ENCODE assay signal across 1 cellular context in genomic region chr3:194512895-194513601, GRCh38.
A peak's percentile ranks its signal among the peaks of the same experiment; 100 is the strongest.
TF ChIP-seq lines count a peak whose summit lies in the region.

No MANE protein-coding gene starts in this region.

TF ChIP-seq in HepG2, 621 proteins besides CTCF, POLR2A, EP300 and RAD21 (continued from another document and continues in another):
- TF ChIP-seq ZNF350 (CRISPR knock-in tag; IDR thresholded peaks at IDR 0.05; ENCODE audit: borderline replicate concordance, low read depth) (0 out of 2 replicates have a peak, but pooled peaks have one; percentile 40), ZNF564 (CRISPR knock-in tag; IDR thresholded peaks at IDR 0.05) (0 out of 2 replicates have a peak, but pooled peaks have one; percentile 25), ZNF703 (CRISPR knock-in tag; IDR thresholded peaks at IDR 0.05; ENCODE audit: borderline replicate concordance) (no peak), KLF13 (CRISPR knock-in tag; IDR thresholded peaks at IDR 0.05) (no peak), MAFG (CRISPR knock-in tag; IDR thresholded peaks at IDR 0.05) (no peak), GPN1 (CRISPR knock-in tag; IDR thresholded peaks at IDR 0.05; ENCODE audit: borderline replicate concordance) (no peak), KDM5B (CRISPR knock-in tag; IDR thresholded peaks at IDR 0.05; ENCODE audit: borderline replicate concordance) (no peak), MYPOP (CRISPR knock-in tag; IDR thresholded peaks at IDR 0.05) (0 out of 2 replicates have a peak, but pooled peaks have one; percentile 30), ARID5B (CRISPR knock-in tag; IDR thresholded peaks at IDR 0.05) (peak; percentile 68; the same call in 1 of the 2 replicates), ZNF737 (CRISPR knock-in tag; IDR thresholded peaks at IDR 0.05; ENCODE audit: borderline replicate concordance) (no peak), PHF21A (CRISPR knock-in tag; IDR thresholded peaks at IDR 0.05) (peak; percentile 65; the same call in 1 of the 2 replicates), ZNF501 (CRISPR knock-in tag; IDR thresholded peaks at IDR 0.05) (no peak), IRF2 (CRISPR knock-in tag; IDR thresholded peaks at IDR 0.05) (peak; percentile 53; the same call in 1 of the 2 replicates), SIN3A (IDR thresholded peaks at IDR 0.05; ENCODE audit: borderline replicate concordance, low read depth, low read length) (no peak), XBP1 (CRISPR knock-in tag; IDR thresholded peaks at IDR 0.05) (no peak), FOSL2 (CRISPR knock-in tag; IDR thresholded peaks at IDR 0.05) (peak; percentile 31; the same call in 1 of the 2 replicates), ZNF883 (CRISPR knock-in tag; IDR thresholded peaks at IDR 0.05; ENCODE audit: not compliant biosample characterization) (no peak), TEAD3 (CRISPR knock-in tag; optimal IDR thresholded peaks at IDR 0.05; ENCODE audit: borderline replicate concordance) (peak; percentile 28), ZFAT (CRISPR knock-in tag; conservative IDR thresholded peaks at IDR 0.05) (no peak), ZEB1 (IDR thresholded peaks at IDR 0.05; ENCODE audit: insufficient replicate concordance, low read depth) (peak; percentile 100), FOXP1 (IDR thresholded peaks at IDR 0.05) (no peak), FOXP1 (CRISPR knock-in tag; IDR thresholded peaks at IDR 0.05) (peak; percentile 54; the same call in 1 of the 2 replicates), SOX13 (IDR thresholded peaks at IDR 0.05) (no peak), SOX13 (CRISPR knock-in tag; conservative IDR thresholded peaks at IDR 0.05 in 1 of 2, IDR thresholded peaks at IDR 0.05 in 1 of 2) (peak in 1 of 2 experiments; percentile 88; a peak in 2 of 4 replicates), RBAK (CRISPR knock-in tag; IDR thresholded peaks at IDR 0.05) (no peak), ZNF552 (CRISPR knock-in tag; IDR thresholded peaks at IDR 0.05; ENCODE audit: borderline replicate concordance) (no peak), RARA (CRISPR knock-in tag; IDR thresholded peaks at IDR 0.05) (peak; percentile 89), RXRA (CRISPR knock-in tag; IDR thresholded peaks at IDR 0.05) (peak; percentile 96), ZNF878 (CRISPR knock-in tag; IDR thresholded peaks at IDR 0.05) (peak; percentile 45; the same call in 1 of the 2 replicates), ZNF362 (CRISPR knock-in tag; IDR thresholded peaks at IDR 0.05; ENCODE audit: borderline replicate concordance) (no peak)
- TF ChIP-seq, protein P1, sequence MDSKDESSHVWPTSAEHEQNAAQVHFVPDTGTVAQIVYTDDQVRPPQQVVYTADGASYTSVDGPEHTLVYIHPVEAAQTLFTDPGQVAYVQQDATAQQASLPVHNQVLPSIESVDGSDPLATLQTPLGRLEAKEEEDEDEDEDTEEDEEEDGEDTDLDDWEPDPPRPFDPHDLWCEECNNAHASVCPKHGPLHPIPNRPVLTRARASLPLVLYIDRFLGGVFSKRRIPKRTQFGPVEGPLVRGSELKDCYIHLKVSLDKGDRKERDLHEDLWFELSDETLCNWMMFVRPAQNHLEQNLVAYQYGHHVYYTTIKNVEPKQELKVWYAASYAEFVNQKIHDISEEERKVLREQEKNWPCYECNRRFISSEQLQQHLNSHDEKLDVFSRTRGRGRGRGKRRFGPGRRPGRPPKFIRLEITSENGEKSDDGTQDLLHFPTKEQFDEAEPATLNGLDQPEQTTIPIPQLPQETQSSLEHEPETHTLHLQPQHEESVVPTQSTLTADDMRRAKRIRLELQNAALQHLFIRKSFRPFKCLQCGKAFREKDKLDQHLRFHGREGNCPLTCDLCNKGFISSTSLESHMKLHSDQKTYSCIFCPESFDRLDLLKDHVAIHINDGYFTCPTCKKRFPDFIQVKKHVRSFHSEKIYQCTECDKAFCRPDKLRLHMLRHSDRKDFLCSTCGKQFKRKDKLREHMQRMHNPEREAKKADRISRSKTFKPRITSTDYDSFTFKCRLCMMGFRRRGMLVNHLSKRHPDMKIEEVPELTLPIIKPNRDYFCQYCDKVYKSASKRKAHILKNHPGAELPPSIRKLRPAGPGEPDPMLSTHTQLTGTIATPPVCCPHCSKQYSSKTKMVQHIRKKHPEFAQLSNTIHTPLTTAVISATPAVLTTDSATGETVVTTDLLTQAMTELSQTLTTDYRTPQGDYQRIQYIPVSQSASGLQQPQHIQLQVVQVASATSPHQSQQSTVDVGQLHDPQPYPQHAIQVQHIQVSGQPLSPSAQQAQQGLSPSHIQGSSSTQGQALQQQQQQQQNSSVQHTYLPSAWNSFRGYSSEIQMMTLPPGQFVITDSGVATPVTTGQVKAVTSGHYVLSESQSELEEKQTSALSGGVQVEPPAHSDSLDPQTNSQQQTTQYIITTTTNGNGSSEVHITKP (CRISPR knock-in tag; IDR thresholded peaks at IDR 0.05; ENCODE audit: low read depth): peak; percentile 90; the same call in 1 of the 2 replicates
- TF ChIP-seq, protein P2, sequence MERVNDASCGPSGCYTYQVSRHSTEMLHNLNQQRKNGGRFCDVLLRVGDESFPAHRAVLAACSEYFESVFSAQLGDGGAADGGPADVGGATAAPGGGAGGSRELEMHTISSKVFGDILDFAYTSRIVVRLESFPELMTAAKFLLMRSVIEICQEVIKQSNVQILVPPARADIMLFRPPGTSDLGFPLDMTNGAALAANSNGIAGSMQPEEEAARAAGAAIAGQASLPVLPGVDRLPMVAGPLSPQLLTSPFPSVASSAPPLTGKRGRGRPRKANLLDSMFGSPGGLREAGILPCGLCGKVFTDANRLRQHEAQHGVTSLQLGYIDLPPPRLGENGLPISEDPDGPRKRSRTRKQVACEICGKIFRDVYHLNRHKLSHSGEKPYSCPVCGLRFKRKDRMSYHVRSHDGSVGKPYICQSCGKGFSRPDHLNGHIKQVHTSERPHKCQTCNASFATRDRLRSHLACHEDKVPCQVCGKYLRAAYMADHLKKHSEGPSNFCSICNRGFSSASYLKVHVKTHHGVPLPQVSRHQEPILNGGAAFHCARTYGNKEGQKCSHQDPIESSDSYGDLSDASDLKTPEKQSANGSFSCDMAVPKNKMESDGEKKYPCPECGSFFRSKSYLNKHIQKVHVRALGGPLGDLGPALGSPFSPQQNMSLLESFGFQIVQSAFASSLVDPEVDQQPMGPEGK (CRISPR knock-in tag; IDR thresholded peaks at IDR 0.05): peak; percentile 84
- TF ChIP-seq, protein P3, sequence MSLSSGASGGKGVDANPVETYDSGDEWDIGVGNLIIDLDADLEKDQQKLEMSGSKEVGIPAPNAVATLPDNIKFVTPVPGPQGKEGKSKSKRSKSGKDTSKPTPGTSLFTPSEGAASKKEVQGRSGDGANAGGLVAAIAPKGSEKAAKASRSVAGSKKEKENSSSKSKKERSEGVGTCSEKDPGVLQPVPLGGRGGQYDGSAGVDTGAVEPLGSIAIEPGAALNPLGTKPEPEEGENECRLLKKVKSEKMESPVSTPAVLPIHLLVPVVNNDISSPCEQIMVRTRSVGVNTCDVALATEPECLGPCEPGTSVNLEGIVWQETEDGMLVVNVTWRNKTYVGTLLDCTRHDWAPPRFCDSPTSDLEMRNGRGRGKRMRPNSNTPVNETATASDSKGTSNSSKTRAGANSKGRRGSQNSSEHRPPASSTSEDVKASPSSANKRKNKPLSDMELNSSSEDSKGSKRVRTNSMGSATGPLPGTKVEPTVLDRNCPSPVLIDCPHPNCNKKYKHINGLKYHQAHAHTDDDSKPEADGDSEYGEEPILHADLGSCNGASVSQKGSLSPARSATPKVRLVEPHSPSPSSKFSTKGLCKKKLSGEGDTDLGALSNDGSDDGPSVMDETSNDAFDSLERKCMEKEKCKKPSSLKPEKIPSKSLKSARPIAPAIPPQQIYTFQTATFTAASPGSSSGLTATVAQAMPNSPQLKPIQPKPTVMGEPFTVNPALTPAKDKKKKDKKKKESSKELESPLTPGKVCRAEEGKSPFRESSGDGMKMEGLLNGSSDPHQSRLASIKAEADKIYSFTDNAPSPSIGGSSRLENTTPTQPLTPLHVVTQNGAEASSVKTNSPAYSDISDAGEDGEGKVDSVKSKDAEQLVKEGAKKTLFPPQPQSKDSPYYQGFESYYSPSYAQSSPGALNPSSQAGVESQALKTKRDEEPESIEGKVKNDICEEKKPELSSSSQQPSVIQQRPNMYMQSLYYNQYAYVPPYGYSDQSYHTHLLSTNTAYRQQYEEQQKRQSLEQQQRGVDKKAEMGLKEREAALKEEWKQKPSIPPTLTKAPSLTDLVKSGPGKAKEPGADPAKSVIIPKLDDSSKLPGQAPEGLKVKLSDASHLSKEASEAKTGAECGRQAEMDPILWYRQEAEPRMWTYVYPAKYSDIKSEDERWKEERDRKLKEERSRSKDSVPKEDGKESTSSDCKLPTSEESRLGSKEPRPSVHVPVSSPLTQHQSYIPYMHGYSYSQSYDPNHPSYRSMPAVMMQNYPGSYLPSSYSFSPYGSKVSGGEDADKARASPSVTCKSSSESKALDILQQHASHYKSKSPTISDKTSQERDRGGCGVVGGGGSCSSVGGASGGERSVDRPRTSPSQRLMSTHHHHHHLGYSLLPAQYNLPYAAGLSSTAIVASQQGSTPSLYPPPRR (CRISPR knock-in tag; IDR thresholded peaks at IDR 0.05; ENCODE audit: borderline replicate concordance): peak; percentile 59; the same call in 1 of the 2 replicates
- TF ChIP-seq, protein P4, sequence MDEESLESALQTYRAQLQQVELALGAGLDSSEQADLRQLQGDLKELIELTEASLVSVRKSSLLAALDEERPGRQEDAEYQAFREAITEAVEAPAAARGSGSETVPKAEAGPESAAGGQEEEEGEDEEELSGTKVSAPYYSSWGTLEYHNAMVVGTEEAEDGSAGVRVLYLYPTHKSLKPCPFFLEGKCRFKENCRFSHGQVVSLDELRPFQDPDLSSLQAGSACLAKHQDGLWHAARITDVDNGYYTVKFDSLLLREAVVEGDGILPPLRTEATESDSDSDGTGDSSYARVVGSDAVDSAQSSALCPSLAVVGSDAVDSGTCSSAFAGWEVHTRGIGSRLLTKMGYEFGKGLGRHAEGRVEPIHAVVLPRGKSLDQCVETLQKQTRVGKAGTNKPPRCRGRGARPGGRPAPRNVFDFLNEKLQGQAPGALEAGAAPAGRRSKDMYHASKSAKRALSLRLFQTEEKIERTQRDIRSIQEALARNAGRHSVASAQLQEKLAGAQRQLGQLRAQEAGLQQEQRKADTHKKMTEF (CRISPR knock-in tag; IDR thresholded peaks at IDR 0.05): 0 out of 2 replicates have a peak, but pooled peaks have one; percentile 32
- TF ChIP-seq, protein P5, sequence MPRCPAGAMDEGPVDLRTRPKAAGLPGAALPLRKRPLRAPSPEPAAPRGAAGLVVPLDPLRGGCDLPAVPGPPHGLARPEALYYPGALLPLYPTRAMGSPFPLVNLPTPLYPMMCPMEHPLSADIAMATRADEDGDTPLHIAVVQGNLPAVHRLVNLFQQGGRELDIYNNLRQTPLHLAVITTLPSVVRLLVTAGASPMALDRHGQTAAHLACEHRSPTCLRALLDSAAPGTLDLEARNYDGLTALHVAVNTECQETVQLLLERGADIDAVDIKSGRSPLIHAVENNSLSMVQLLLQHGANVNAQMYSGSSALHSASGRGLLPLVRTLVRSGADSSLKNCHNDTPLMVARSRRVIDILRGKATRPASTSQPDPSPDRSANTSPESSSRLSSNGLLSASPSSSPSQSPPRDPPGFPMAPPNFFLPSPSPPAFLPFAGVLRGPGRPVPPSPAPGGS (CRISPR knock-in tag; IDR thresholded peaks at IDR 0.05): no peak
